Comparison of ENCODE assay signal across 1 cellular context in the genomic region with DNA sequence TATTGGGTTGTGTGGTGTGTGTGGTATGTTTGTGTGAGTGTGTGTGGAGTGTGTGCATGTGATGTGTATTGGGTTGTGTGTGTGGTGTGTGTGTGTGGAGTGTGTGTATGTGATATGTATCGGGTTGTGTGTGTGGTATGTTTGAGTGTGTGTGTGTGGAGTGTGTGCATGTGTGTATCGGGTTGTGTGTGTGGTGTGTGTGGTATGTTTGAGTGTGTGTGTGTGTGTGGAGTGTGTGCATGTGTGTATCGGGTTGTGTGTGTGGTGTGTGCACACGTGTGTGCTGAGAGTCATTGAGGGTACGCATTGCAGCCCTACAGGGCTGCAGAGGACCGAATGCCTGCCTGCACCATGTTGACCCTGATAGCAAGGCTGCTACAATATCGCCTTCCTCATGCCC.
TF ChIP-seq lines count a peak whose summit lies in the region.

No MANE protein-coding gene starts in this region.

TF ChIP-seq in H1, 55 proteins besides CTCF, POLR2A, EP300 and RAD21:
- TF ChIP-seq NANOG (IDR thresholded peaks at IDR 0.05; ENCODE audit: insufficient read depth, low read depth, low read length, poor library complexity, severe bottlenecking): no peak
- TF ChIP-seq RNF2 (IDR thresholded peaks at IDR 0.05; ENCODE audit: borderline replicate concordance, low read depth, low read length, missing control alignments, poor library complexity, severe bottlenecking): no peak
- TF ChIP-seq ASH2L (IDR thresholded peaks at IDR 0.05; ENCODE audit: low read length): no peak
- TF ChIP-seq ZNF274 (IDR thresholded peaks at IDR 0.05; ENCODE audit: borderline replicate concordance, extremely low read depth, low read length): no peak
- no peak for TF ChIP-seq E2F6 (IDR thresholded peaks at IDR 0.05)
- no peak for TF ChIP-seq TAF7 (optimal IDR thresholded peaks at IDR 0.05; ENCODE audit: borderline replicate concordance, low read depth, low read length)
- TF ChIP-seq BCL11A (IDR thresholded peaks at IDR 0.05; ENCODE audit: low read depth in 2 of 2, low read length in 2 of 2): no peak
- TF ChIP-seq CBX8 (IDR thresholded peaks at IDR 0.05; ENCODE audit: borderline replicate concordance, low read depth, low read length): no peak
- no peak for TF ChIP-seq CBX5 (IDR thresholded peaks at IDR 0.05; ENCODE audit: low read depth, low read length)
- TF ChIP-seq SIX5 (IDR thresholded peaks at IDR 0.05; ENCODE audit: low read depth, low read length): no peak
- TF ChIP-seq EGR1 (IDR thresholded peaks at IDR 0.05; ENCODE audit: borderline replicate concordance, low read depth, low read length): no peak
- no peak for TF ChIP-seq EZH2 (IDR thresholded peaks at IDR 0.05; ENCODE audit: low read depth, low read length, severe bottlenecking)
- no peak for TF ChIP-seq KDM1A (IDR thresholded peaks at IDR 0.05; ENCODE audit: borderline replicate concordance, low read length)
- no peak for TF ChIP-seq RXRA (IDR thresholded peaks at IDR 0.05; ENCODE audit: insufficient read depth, low read depth, low read length)
- no peak for TF ChIP-seq HDAC2 (IDR thresholded peaks at IDR 0.05; ENCODE audit: borderline replicate concordance in 1 of 2, low read depth in 2 of 2, low read length in 2 of 2)
- TF ChIP-seq BACH1 (IDR thresholded peaks at IDR 0.05; ENCODE audit: low read length): no peak
- no peak for TF ChIP-seq KDM5A (IDR thresholded peaks at IDR 0.05; ENCODE audit: low read length)
- TF ChIP-seq SUZ12 (IDR thresholded peaks at IDR 0.05; ENCODE audit: low read length): no peak
